ENCODE assay signal across 7 cellular contexts in genomic region chr10:18156797-18157196, GRCh38. TPM values are rescaled to one million over a fixed set of nuclear protein-coding genes. Genes with fewer than 3 reads are reported as not detected.
"Had no signal": no experiment of that assay in that cellular context is flagged by ENCODE, and none has a peak within 500 bp of the region (broad histone marks: within the 10 kb centered on the region; RNA-seq: fewer than 3 reads in every experiment).

No MANE protein-coding gene starts in this region.

RNA-seq across cellular contexts. Expression of gene CACNB2, which starts 16.6 kb away (rescaled TPM):
- total RNA-seq: dermis blood vessel endothelial cell; endothelial cell of umbilical vein; epithelial cell of proximal tubule; glomerular endothelial cell; mononuclear cell; natural killer cell treated with Interleukin-12 subunit alpha and Interleukin-12 subunit beta and Interleukin-15 and Interleukin-18, amount 100 ng/mL, for 72 hours; pulmonary artery endothelial cell had no signal
- polyA plus RNA-seq: endothelial cell of umbilical vein had no signal
